ENCODE assay signal across 8 cellular contexts in genomic region chr2:127701651-127702394, GRCh38. TPM values are rescaled to one million over a fixed set of nuclear protein-coding genes. Genes with fewer than 3 reads are reported as not detected.
DNase-seq lines count a peak whose midpoint lies in the region; ATAC-seq and TF ChIP-seq lines count a peak whose summit lies in the region.

No MANE protein-coding gene starts in this region.

- peak; percentile 41 for ATAC-seq in GM19463 (IDR thresholded peaks at IDR 0.05; ENCODE audit: unreplicated experiment)
- peak; percentile 75 for ATAC-seq in mucosa of descending colon

- H3K9me3 ChIP-seq in mucosa of descending colon, result no peaks in the 10 kb centered on the region

- peaks cover 32% of the 10 kb centered on the region for H3K4me1 ChIP-seq in mucosa of descending colon (ENCODE audit: low read depth)

- intact Hi-C loops in mucosa of descending colon (cut with DNase I, micrococcal nuclease), result no loop called here

- peak; percentile 42 for DNase-seq in COLO829 (ENCODE audit: low spot score)
- DNase-seq in HK-2 (ENCODE audit: unreplicated experiment), result peak; percentile 87
- peak; percentile 73 for DNase-seq in NOMO-1 treated with dmso at 0.1 percent for 144 hours (lab: John Stamatoyannopoulos, UW; ENCODE audit: unreplicated experiment)
- DNase-seq in activated CD8-positive, alpha-beta memory T cell treated with anti-CD3 and anti-CD28 coated beads, Interleukin-2, amount 50 U/mL, for 4 hours, result peak; percentile 80
- peak; percentile 68 for DNase-seq in epidermal melanocyte (ENCODE audit: insufficient read length, low spot score)
- DNase-seq in mucosa of descending colon, result peak; percentile 77 to 91 (median 89)
- DNase-seq in stimulated activated CD8-positive, alpha-beta memory T cell treated with anti-CD3 and anti-CD28 coated beads, Interleukin-4, amount 100 ng/mL, for 24 hours (ENCODE audit: low read depth), result peak; percentile 63

- no peaks in the 10 kb centered on the region for H3K36me3 ChIP-seq in mucosa of descending colon (ENCODE audit: low read depth)

- H3K4me3 ChIP-seq in mucosa of descending colon, result peak overlapping the region; percentile 72

- TF ChIP-seq CTCF in mucosa of descending colon (IDR thresholded peaks at IDR 0.05), result no peak

RNA-seq across cellular contexts. Expression of gene SFT2D3, which starts 0.5 kb away (rescaled TPM):
- 1 to 10 TPM; 5.1 to 8.8 (median 8.1) TPM for total RNA-seq in mucosa of descending colon

RNA-seq across cellular contexts. Expression of gene LIMS2, which starts 26.5 kb away (rescaled TPM):
- total RNA-seq in mucosa of descending colon, result 100 to 1,000 TPM in 1 of 3 donors, 10 to 100 TPM in 2; 12.5 to 478 (median 29.9) TPM

RNA-seq across cellular contexts. Expression of gene GPR17, which starts 55.9 kb away (rescaled TPM):
- total RNA-seq in mucosa of descending colon, result under 1 TPM in 1 of 3 donors, not detected in 2; 0.51 TPM

Comparison
In these comparisons a context has a peak if more than half of its experiments do, and no peak if none do; other contexts are left out.
1. Peak in every context shown above with its lines: DNase-seq, ATAC-seq and H3K4me3 ChIP-seq.